ENCODE assay signal across 14 cellular contexts in the genomic region with DNA sequence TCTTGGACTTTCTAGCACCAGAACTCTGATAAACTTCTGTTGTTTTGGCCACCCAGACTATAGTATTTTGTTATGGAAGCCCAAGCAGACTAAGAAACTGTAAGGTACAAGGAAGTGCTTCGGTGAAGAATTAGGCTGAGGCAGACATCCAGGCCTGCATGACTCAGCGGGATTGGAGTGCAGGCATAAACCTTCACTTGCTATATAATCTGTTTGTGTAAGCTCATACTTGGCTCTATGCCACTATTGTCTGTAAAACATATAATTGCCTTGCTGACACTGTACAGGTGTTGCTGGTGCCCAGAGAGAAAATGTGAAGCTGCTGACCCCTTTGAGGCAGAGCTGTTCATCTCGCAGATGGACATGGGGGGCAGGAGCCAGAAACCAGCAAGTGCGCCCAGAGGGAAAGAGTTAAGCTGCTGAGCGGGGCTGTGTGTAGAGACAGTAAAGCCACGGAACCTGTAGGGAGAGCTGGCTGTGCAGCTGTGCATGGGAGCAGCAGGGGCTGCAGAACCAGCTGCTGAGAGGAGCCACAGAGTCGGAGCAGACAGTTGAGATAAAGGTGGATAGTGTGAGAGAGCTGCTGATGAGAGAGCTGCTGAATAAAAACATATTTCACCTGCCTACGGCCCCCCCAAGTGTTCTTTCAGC.
DNase-seq lines count a peak whose midpoint lies in the region; ATAC-seq and TF ChIP-seq lines count a peak whose summit lies in the region.
"Had no signal": no experiment of that assay in that cellular context is flagged by ENCODE, and none has a peak within 500 bp of the region (broad histone marks: within the 10 kb centered on the region; RNA-seq: fewer than 3 reads in every experiment).

No MANE protein-coding gene starts in this region.

- TF ChIP-seq CTCF in activated CD8-positive, alpha-beta T cell treated with anti-CD3 and anti-CD28 coated beads for 36 hours (IDR thresholded peaks at IDR 0.05): no peak

- DNase-seq in GDM1 (lab: John Stamatoyannopoulos, UW) (peak; percentile 10), NCI-H2081 treated with DMSO at 0.1 percent for 48 hours (lab: John Stamatoyannopoulos, UW) (peak; percentile 2), astrocyte of the hippocampus (ENCODE audit: low read depth, low spot score) (peak; percentile 35), lung microvascular endothelial cell (ENCODE audit: low read depth in 2 of 2) (peak; percentile 16 to 29), T-cell (no peak), DMS79 treated with DMSO at 0.1 percent for 48 hours (lab: John Stamatoyannopoulos, UW) (no peak)
- no peak for DNase-seq in activated CD8-positive, alpha-beta T cell treated with anti-CD3 and anti-CD28 coated beads for 36 hours
- DNase-seq in T-helper 2 cell treated with Interferon-gamma antibody and Interleukin-4, amounts not matched to agents 5 μg/mL and 100 μg/mL, for 36 hours (ENCODE audit: low spot score): no peak
- DNase-seq: DMS79, esophagus squamous epithelium, ovary, T1000, testis had no signal

- no peaks in the 10 kb centered on the region for H3K4me1 Mint-ChIP-seq in activated CD8-positive, alpha-beta T cell treated with anti-CD3 and anti-CD28 coated beads for 36 hours (ENCODE audit: low read depth)
- H3K4me1 Mint-ChIP-seq in T-cell: no peaks in the 10 kb centered on the region
- H3K4me1 Mint-ChIP-seq in T-helper 2 cell treated with Interferon-gamma antibody and Interleukin-4, amounts not matched to agents 5 μg/mL and 100 μg/mL, for 36 hours (ENCODE audit: low read depth): no peaks in the 10 kb centered on the region

- ATAC-seq in activated CD8-positive, alpha-beta T cell treated with anti-CD3 and anti-CD28 coated beads for 36 hours: no peak
- no peak for ATAC-seq in T-cell (replicated peaks in 1 of 4)
- ATAC-seq: left lobe of liver had no signal

- CTCF ChIA-PET in activated CD8-positive, alpha-beta T cell treated with anti-CD3 and anti-CD28 coated beads for 36 hours (lab: Charles Lee): no interaction called here
- CTCF ChIA-PET in T-cell (lab: Charles Lee): no interaction called here

- POLR2A ChIA-PET in activated CD8-positive, alpha-beta T cell treated with anti-CD3 and anti-CD28 coated beads for 36 hours (lab: Charles Lee): no interaction called here
- POLR2A ChIA-PET in T-cell (lab: Charles Lee): no interaction called here

- H3K9me3 Mint-ChIP-seq in activated CD8-positive, alpha-beta T cell treated with anti-CD3 and anti-CD28 coated beads for 36 hours: peaks cover 23% of the 10 kb centered on the region
- peaks cover 12 to 29% (median 13%) of the 10 kb centered on the region in 3 donors for H3K9me3 Mint-ChIP-seq in T-cell
- peaks cover 5% of the 10 kb centered on the region for H3K9me3 Mint-ChIP-seq in T-helper 2 cell treated with Interferon-gamma antibody and Interleukin-4, amounts not matched to agents 5 μg/mL and 100 μg/mL, for 36 hours

- no peaks in the 10 kb centered on the region for H3K36me3 Mint-ChIP-seq in activated CD8-positive, alpha-beta T cell treated with anti-CD3 and anti-CD28 coated beads for 36 hours (ENCODE audit: low read depth)
- no peaks in the 10 kb centered on the region for H3K36me3 Mint-ChIP-seq in T-cell
- H3K36me3 Mint-ChIP-seq in T-helper 2 cell treated with Interferon-gamma antibody and Interleukin-4, amounts not matched to agents 5 μg/mL and 100 μg/mL, for 36 hours (ENCODE audit: low read depth): no peaks in the 10 kb centered on the region

- H3K27ac Mint-ChIP-seq in activated CD8-positive, alpha-beta T cell treated with anti-CD3 and anti-CD28 coated beads for 36 hours: no peak overlapping the region
- no peak overlapping the region for H3K27ac Mint-ChIP-seq in T-cell
- H3K27ac Mint-ChIP-seq in T-helper 2 cell treated with Interferon-gamma antibody and Interleukin-4, amounts not matched to agents 5 μg/mL and 100 μg/mL, for 36 hours: no peak overlapping the region

- H3K27me3 Mint-ChIP-seq in activated CD8-positive, alpha-beta T cell treated with anti-CD3 and anti-CD28 coated beads for 36 hours: no peaks in the 10 kb centered on the region
- peaks cover 0 to 3% of the 10 kb centered on the region in 2 donors for H3K27me3 Mint-ChIP-seq in T-cell
- H3K27me3 Mint-ChIP-seq in T-helper 2 cell treated with Interferon-gamma antibody and Interleukin-4, amounts not matched to agents 5 μg/mL and 100 μg/mL, for 36 hours (ENCODE audit: low read depth): no peaks in the 10 kb centered on the region

- intact Hi-C loops in activated CD8-positive, alpha-beta T cell treated with anti-CD3 and anti-CD28 coated beads for 36 hours (cut with micrococcal nuclease): no loop called here

- H3K4me3 Mint-ChIP-seq in activated CD8-positive, alpha-beta T cell treated with anti-CD3 and anti-CD28 coated beads for 36 hours: no peak overlapping the region
- H3K4me3 Mint-ChIP-seq in T-cell: no peak overlapping the region
- no peak overlapping the region for H3K4me3 Mint-ChIP-seq in T-helper 2 cell treated with Interferon-gamma antibody and Interleukin-4, amounts not matched to agents 5 μg/mL and 100 μg/mL, for 36 hours

Comparison
In these comparisons a context has a peak if more than half of its experiments do, and no peak if none do; other contexts are left out.
1. DNase-seq: peak in GDM1 (single experiment), NCI-H2081 treated with DMSO at 0.1 percent for 48 hours (single experiment), astrocyte of the hippocampus (single experiment) and lung microvascular endothelial cell (2 of 2); none in activated CD8-positive, alpha-beta T cell treated with anti-CD3 and anti-CD28 coated beads for 36 hours (single experiment), T-cell (0 of 34), T-helper 2 cell treated with Interferon-gamma antibody and Interleukin-4, amounts not matched to agents 5 μg/mL and 100 μg/mL, for 36 hours (single experiment) and DMS79 treated with DMSO at 0.1 percent for 48 hours (single experiment).